In genomic region chr15:89119489-89120478, GRCh38 we compare ENCODE assay signal across 9 cellular contexts. TPM values are rescaled to one million over a fixed set of nuclear protein-coding genes. Genes with fewer than 3 reads are reported as not detected.
A peak's percentile ranks its signal among the peaks of the same experiment; 100 is the strongest.
DNase-seq lines count a peak whose midpoint lies in the region; ATAC-seq, FAIRE-seq and TF ChIP-seq lines count a peak whose summit lies in the region.
"Had no signal": no experiment of that assay in that cellular context is flagged by ENCODE, and none has a peak within 500 bp of the region (broad histone marks: within the 10 kb centered on the region; RNA-seq: fewer than 3 reads in every experiment).

No MANE protein-coding gene starts in this region.

- TSS peak; percentile 74 for BruUV-seq in Calu3 (replicated peaks; lab: Mats Ljungman, UMichigan)

- no peak overlapping the region for H3K4me3 ChIP-seq in Peyer's patch
- H3K4me3 ChIP-seq in fibroblast of mammary gland (ENCODE audit: control insufficient read depth, low read depth, low read length): no peak overlapping the region
- H3K4me3 ChIP-seq in pancreas: no peak overlapping the region
- no peak overlapping the region for H3K4me3 ChIP-seq in naive thymus-derived CD4-positive, alpha-beta T cell (ENCODE audit: low read length)

- H3K4me1 ChIP-seq in Peyer's patch: peaks cover 0 to 63% (median 3%) of the 10 kb centered on the region in 4 donors
- peaks cover 66 to 90% (median 88%) of the 10 kb centered on the region in 3 donors for H3K4me1 ChIP-seq in pancreas
- H3K4me1 ChIP-seq in naive thymus-derived CD4-positive, alpha-beta T cell (ENCODE audit: control insufficient read depth in 2 of 2, insufficient read depth in 2 of 2, low read length in 2 of 2): no peaks in the 10 kb centered on the region

- peaks cover 97% of the 10 kb centered on the region for H3K4me1 Mint-ChIP-seq in Calu3 (ENCODE audit: low read depth, unreplicated experiment)
- H3K4me1 Mint-ChIP-seq in naive thymus-derived CD4-positive, alpha-beta T cell: peaks cover 0 to 10% (median 0%) of the 10 kb centered on the region in 7 donors

- intact Hi-C loops in Calu3 (cut with micrococcal nuclease; ENCODE audit: unreplicated experiment) (loop anchor here (1.0 to 2.0 kb wide), 3 partner anchors 17 to 57 kb away; no protein-coding TSS in a partner anchor), pancreas (cut with DNase I) (loop anchor here in 1 of 3 donors (10.0 kb wide), 1 partner anchor 55 kb away; no protein-coding TSS in a partner anchor)
- intact Hi-C loops in naive thymus-derived CD4-positive, alpha-beta T cell (cut with micrococcal nuclease): no loop called here

- H3K9me3 ChIP-seq in Peyer's patch: no peaks in the 10 kb centered on the region
- H3K9me3 ChIP-seq in pancreas: no peaks in the 10 kb centered on the region
- H3K9me3 ChIP-seq in naive thymus-derived CD4-positive, alpha-beta T cell (ENCODE audit: control insufficient read depth in 2 of 3, low read length in 3 of 3): no peaks in the 10 kb centered on the region

- H3K36me3 ChIP-seq in Peyer's patch: peaks cover 0 to 41% (median 0%) of the 10 kb centered on the region in 3 donors
- H3K36me3 ChIP-seq in pancreas: peaks cover 0 to 16% (median 0%) of the 10 kb centered on the region in 3 donors
- H3K36me3 ChIP-seq in naive thymus-derived CD4-positive, alpha-beta T cell (ENCODE audit: control insufficient read depth in 2 of 3, insufficient read depth in 3 of 3, low read length in 3 of 3): peaks cover 6 to 74% (median 12%) of the 10 kb centered on the region in 3 experiments

- no peaks in the 10 kb centered on the region for H3K9me3 Mint-ChIP-seq in Calu3 (ENCODE audit: low read depth, unreplicated experiment)
- no peaks in the 10 kb centered on the region for H3K9me3 Mint-ChIP-seq in naive thymus-derived CD4-positive, alpha-beta T cell

- peak overlapping the region; percentile 11 to 87 (median 74) for H3K27ac ChIP-seq in Peyer's patch
- H3K27ac ChIP-seq in pancreas: peak overlapping the region; percentile 77 to 95 (median 90)
- H3K27ac ChIP-seq in naive thymus-derived CD4-positive, alpha-beta T cell (ENCODE audit: low read depth, low read length): no peak overlapping the region

- H3K27me3 ChIP-seq in Peyer's patch: no peaks in the 10 kb centered on the region
- no peaks in the 10 kb centered on the region for H3K27me3 ChIP-seq in pancreas
- H3K27me3 ChIP-seq in naive thymus-derived CD4-positive, alpha-beta T cell (ENCODE audit: control insufficient read depth in 2 of 2, insufficient read depth in 2 of 2, low read length in 2 of 2): no peaks in the 10 kb centered on the region

- CTCF ChIA-PET in Calu3 (lab: Charles Lee): interaction anchor here (0.6 to 3.9 kb wide), 14 partner anchors 8 to 684 kb away, joined by 3 to 21 read pairs (median 4); no protein-coding TSS in a partner anchor
- CTCF ChIA-PET in naive thymus-derived CD4-positive, alpha-beta T cell (lab: Charles Lee): interaction anchor here (1.1 kb wide), 1 partner anchor 9 kb away, joined by 3 read pairs; no protein-coding TSS in a partner anchor

- 20 to 26% methylated on average over 12 of the region's 12 CpGs for WGBS in pancreas, 2 donors

- H3K27ac Mint-ChIP-seq in Calu3 (ENCODE audit: unreplicated experiment): peak overlapping the region; percentile 98
- H3K27ac Mint-ChIP-seq in naive thymus-derived CD4-positive, alpha-beta T cell: peak overlapping the region in 2 of 9 donors; percentile 3 to 57

- FAIRE-seq in pancreas (lab: Jason Lieb, UNC) (peak; percentile 92), H54 (lab: Jason Lieb, UNC) (no peak)

- TF ChIP-seq POLR2A in Peyer's patch (IDR thresholded peaks at IDR 0.05): no peak
- TF ChIP-seq POLR2A in H54 (IDR thresholded peaks at IDR 0.05; ENCODE audit: low read depth, low read length): no peak

- H3K36me3 Mint-ChIP-seq in Calu3 (ENCODE audit: insufficient read depth, unreplicated experiment): peaks cover 91% of the 10 kb centered on the region
- H3K36me3 Mint-ChIP-seq in naive thymus-derived CD4-positive, alpha-beta T cell: peaks cover 18 to 60% (median 25%) of the 10 kb centered on the region in 5 donors

- H3K4me3 Mint-ChIP-seq in Calu3 (ENCODE audit: low read depth, unreplicated experiment): peak overlapping the region; percentile 54
- no peak overlapping the region for H3K4me3 Mint-ChIP-seq in naive thymus-derived CD4-positive, alpha-beta T cell

- DNase-seq in Calu3 (peak; percentile 62), Peyer's patch (peak in 1 of 3 donors; percentile 57), fibroblast of mammary gland (ENCODE audit: low read depth) (peak; percentile 96), pancreas (no peak), cerebellar nuclear complex (lab: John Stamatoyannopoulos, UW) (no peak), H54 (ENCODE audit: insufficient read length, low spot score) (no peak)
- DNase-seq in naive thymus-derived CD4-positive, alpha-beta T cell: no peak

- ATAC-seq in pancreas (peak; percentile 47 to 63 (median 60)), GM21423 (IDR thresholded peaks at IDR 0.05; ENCODE audit: unreplicated experiment) (no peak)
- ATAC-seq in naive thymus-derived CD4-positive, alpha-beta T cell: no peak
- ATAC-seq: HCT116 had no signal

- POLR2A ChIA-PET in naive thymus-derived CD4-positive, alpha-beta T cell (lab: Charles Lee): interaction anchor here (1.1 kb wide), 1 partner anchor 29 kb away, joined by 3 read pairs; no protein-coding TSS in a partner anchor

- no peak for TF ChIP-seq CTCF in Calu3 (IDR thresholded peaks at IDR 0.05; ENCODE audit: unreplicated experiment)
- no peak for TF ChIP-seq CTCF in Peyer's patch (IDR thresholded peaks at IDR 0.05)
- no peak for TF ChIP-seq CTCF in fibroblast of mammary gland (conservative IDR thresholded peaks at IDR 0.05; ENCODE audit: control insufficient read depth, insufficient read depth, low read depth, low read length)
- no peak for TF ChIP-seq CTCF in pancreas (IDR thresholded peaks at IDR 0.05)

- H3K27me3 Mint-ChIP-seq in Calu3 (ENCODE audit: unreplicated experiment): no peaks in the 10 kb centered on the region
- H3K27me3 Mint-ChIP-seq in naive thymus-derived CD4-positive, alpha-beta T cell: no peaks in the 10 kb centered on the region

RNA-seq across cellular contexts. Expression of gene ABHD2, which starts 31.5 kb away (rescaled TPM):
- total RNA-seq in Calu3 (2022): 300 and 353 TPM in 2 replicates
- total RNA-seq in Peyer's patch: 100 to 1,000 TPM in 3 of 4 donors, 10 to 100 TPM in 1; 75.9 to 190 (median 121) TPM
- 100 to 1,000 TPM; 104 to 151 (median 132) TPM for total RNA-seq in pancreas
- polyA plus RNA-seq in pancreas: 10 to 100 TPM in 1 of 2 donors, 1 to 10 TPM in 1; 7.9 to 16.2 TPM
- 10 to 100 TPM; 43.6 to 85.0 (median 67.7) TPM for total RNA-seq in naive thymus-derived CD4-positive, alpha-beta T cell
- 10 to 100 TPM; 19.4 to 21.9 TPM for polyA plus RNA-seq in naive thymus-derived CD4-positive, alpha-beta T cell

Comparison
In these comparisons a context has a peak if more than half of its experiments do, and no peak if none do; other contexts are left out.
1. DNase-seq: peak in Calu3 (single experiment) and fibroblast of mammary gland (single experiment); none in pancreas (0 of 6), cerebellar nuclear complex (0 of 2), H54 (single experiment) and naive thymus-derived CD4-positive, alpha-beta T cell (0 of 9).
2. ATAC-seq: peak in pancreas (4 of 4); none in GM21423 (single experiment) and naive thymus-derived CD4-positive, alpha-beta T cell (single experiment).